Comparison of ENCODE assay signal across 8 cellular contexts in the genomic region with DNA sequence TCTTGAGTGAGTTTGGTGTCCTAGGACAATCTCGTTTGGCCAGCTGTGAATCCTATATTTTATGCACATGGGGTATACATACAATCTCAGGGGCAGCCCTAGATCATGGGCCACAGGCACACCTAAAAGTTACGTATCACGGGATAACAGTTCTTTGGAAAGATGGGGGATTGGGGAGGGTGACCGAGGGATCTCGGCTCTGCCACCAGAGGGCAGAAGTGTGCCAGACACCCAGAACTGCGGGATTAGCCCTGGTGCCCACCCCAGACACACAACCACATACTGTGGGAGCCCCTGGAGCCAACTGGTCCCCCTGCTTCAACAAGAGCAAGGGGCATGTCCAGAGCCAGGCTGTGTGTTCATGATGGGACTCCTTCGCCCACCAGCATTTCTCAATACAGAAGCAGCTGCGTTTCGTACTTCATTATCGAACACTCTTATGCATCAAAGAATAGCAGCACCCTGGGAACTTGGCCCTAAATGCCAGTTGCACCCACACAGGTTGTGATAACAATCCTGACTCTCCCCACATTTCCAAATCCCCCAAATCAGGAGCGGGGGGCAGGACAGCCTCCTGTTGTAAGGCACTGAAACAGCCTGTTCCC. TPM values are rescaled to one million over a fixed set of nuclear protein-coding genes. Genes with fewer than 3 reads are reported as not detected.
DNase-seq lines count a peak whose midpoint lies in the region; ATAC-seq, FAIRE-seq and TF ChIP-seq lines count a peak whose summit lies in the region.

No MANE protein-coding gene starts in this region.

- DNase-seq in AG20443 (ENCODE audit: low spot score) (peak; percentile 71), H4 (ENCODE audit: low spot score) (peak; percentile 25), SJSA1 (ENCODE audit: low read depth in 1 of 2, low spot score in 2 of 2) (peak; percentile 36 to 57), bronchial epithelial cell (ENCODE audit: low read depth) (no peak), myocyte (ENCODE audit: low read depth) (peak; percentile 45), NCI-H187 treated with DMSO at 0.1 percent for 48 hours (lab: John Stamatoyannopoulos, UW) (no peak)

- H3K36me3 ChIP-seq in SJSA1, result 0 out of 2 replicates have a peak, but pooled peaks cover 3% of the 10 kb centered on the region
- H3K36me3 ChIP-seq in bronchial epithelial cell (ENCODE audit: control insufficient read depth, insufficient read depth, low read length), result no peaks in the 10 kb centered on the region

- H3K4me1 ChIP-seq in SJSA1 (replicated peaks), result peaks cover 43% of the 10 kb centered on the region

- no peak overlapping the region for H3K27ac ChIP-seq in SJSA1

- no peak for ATAC-seq in GM18873 (IDR thresholded peaks at IDR 0.05; ENCODE audit: low FRiP score, unreplicated experiment)
- no peak for ATAC-seq in HG03521 (IDR thresholded peaks at IDR 0.05; ENCODE audit: unreplicated experiment)

- H3K4me3 ChIP-seq in SJSA1 (no peak overlapping the region), bronchial epithelial cell (ENCODE audit: low read depth, low read length) (no peak overlapping the region)

- TF ChIP-seq CTCF in bronchial epithelial cell (IDR thresholded peaks at IDR 0.05; ENCODE audit: insufficient read depth, low read length, severe bottlenecking), result peak; percentile 90

- FAIRE-seq in bronchial epithelial cell (lab: Jason Lieb, UNC), result peak; percentile 52

- H3K27me3 ChIP-seq in SJSA1 (replicated peaks) (no peaks in the 10 kb centered on the region), bronchial epithelial cell (ENCODE audit: control insufficient read depth, insufficient read depth, low read length) (no peaks in the 10 kb centered on the region)

- no peaks in the 10 kb centered on the region for H3K9me3 ChIP-seq in SJSA1 (replicated peaks)

RNA-seq across cellular contexts. Expression of gene TMCO4, which starts 37.4 kb away (rescaled TPM):
- 10.6 and 20.3 TPM in 2 replicates for total RNA-seq in H4 (2014; rRNA removed; shearing (Covaris generic))
- total RNA-seq in SJSA1 (2014; rRNA removed; shearing (Covaris generic)), result 19.1 and 26.2 TPM in 2 replicates
- total RNA-seq in bronchial epithelial cell (2.6 and 5.9 TPM in 2 replicates), myocyte (11.0 and 15.8 TPM in 2 replicates)
- polyA plus RNA-seq in myocyte (2012), result 7.9 TPM

RNA-seq across cellular contexts. Expression of gene RNF186, which starts 52.8 kb away (rescaled TPM):
- not detected in 2 replicates for total RNA-seq in H4 (2014; rRNA removed; shearing (Covaris generic))
- total RNA-seq in SJSA1 (2014; rRNA removed; shearing (Covaris generic)), result not detected in 2 replicates
- total RNA-seq in bronchial epithelial cell, result not detected in 2 replicates
- not detected in 2 replicates for total RNA-seq in myocyte
- 0.08 TPM for polyA plus RNA-seq in myocyte (2012)

Comparison
In these comparisons a context has a peak if more than half of its experiments do, and no peak if none do; other contexts are left out.
1. DNase-seq: peak in AG20443 (single experiment), H4 (single experiment), SJSA1 (2 of 2) and myocyte (single experiment); none in bronchial epithelial cell (single experiment) and NCI-H187 treated with DMSO at 0.1 percent for 48 hours (single experiment).